In genomic region chr7:4143511-4144160, GRCh38 we compare ENCODE assay signal across 1 cellular context.
TF ChIP-seq lines count a peak whose summit lies in the region.

No MANE protein-coding gene starts in this region.

TF ChIP-seq in GM23338, 12 proteins besides CTCF, POLR2A, EP300 and RAD21 (continued from another document):
- TF ChIP-seq ZNF462 (CRISPR knock-in tag; IDR thresholded peaks at IDR 0.05) (no peak), STAT1 (IDR thresholded peaks at IDR 0.05; ENCODE audit: unreplicated experiment) (no peak), NANOG (IDR thresholded peaks at IDR 0.05; ENCODE audit: borderline replicate concordance) (no peak)
TF ChIP-seq in GM23338: peak in this region for 0.
